Comparison of ENCODE assay signal across 21 cellular contexts in genomic region chr3:104474011-104474410, GRCh38.
"Had no signal": no experiment of that assay in that cellular context is flagged by ENCODE, and none has a peak within 500 bp of the region (broad histone marks: within the 10 kb centered on the region; RNA-seq: fewer than 3 reads in every experiment).

No MANE protein-coding gene starts in this region.

- H3K9ac ChIP-seq: KMS-11, SK-N-SH had no signal

- H3K4me2 ChIP-seq: KMS-11, SK-N-SH had no signal

- ATAC-seq: K562, Panc1, T-helper 17 cell had no signal

- H3K9me3 ChIP-seq: SK-N-SH had no signal

- H3K27ac ChIP-seq: KMS-11, RWPE1 had no signal

- FAIRE-seq: K562 had no signal

- DNase-seq: Kasumi-1, NCI-H1092 treated with DMSO at 0.1 percent for 48 hours, NCI-H1436, NCI-H187, NCI-H2029, NCI-H2081 treated with DMSO at 0.1 percent for 48 hours, NCI-H2171, NCI-H226, NCI-H446, NCI-H510A, NCI-H524 treated with DMSO at 0.1 percent for 48 hours, NCI-H69, NCI-H774, SHP77, SK-N-SH, T-helper 1 cell, T-helper 17 cell had no signal

- H3K4me3 ChIP-seq: K562 had no signal

- H3K9me2 ChIP-seq: SK-N-SH had no signal
